In genomic region chr20:33251496-33251895, GRCh38 we compare ENCODE assay signal across 16 cellular contexts. TPM values are rescaled to one million over a fixed set of nuclear protein-coding genes. Genes with fewer than 3 reads are reported as not detected.
DNase-seq lines count a peak whose midpoint lies in the region; TF ChIP-seq lines count a peak whose summit lies in the region.
"Had no signal": no experiment of that assay in that cellular context is flagged by ENCODE, and none has a peak within 500 bp of the region (broad histone marks: within the 10 kb centered on the region; RNA-seq: fewer than 3 reads in every experiment).

No MANE protein-coding gene starts in this region.

- H3K27me3 Mint-ChIP-seq in nephron progenitor cell (ENCODE audit: low read depth, poor library complexity): peaks cover 18% of the 10 kb centered on the region

- no peaks in the 10 kb centered on the region for H3K9me3 ChIP-seq in WERI-Rb-1 (ENCODE audit: severe bottlenecking)
- H3K9me3 ChIP-seq: BE2C had no signal

- no peaks in the 10 kb centered on the region for H3K4me1 Mint-ChIP-seq in nephron progenitor cell
- H3K4me1 Mint-ChIP-seq: CD8-positive, alpha-beta memory T cell; GM23338; T-cell had no signal

- no peak overlapping the region for H3K4me3 Mint-ChIP-seq in nephron progenitor cell
- H3K4me3 Mint-ChIP-seq: CD8-positive, alpha-beta memory T cell; GM23338; T-cell had no signal

- H3K27ac ChIP-seq in VCaP (peak overlapping the region; percentile 50), WERI-Rb-1 (no peak overlapping the region)
- H3K27ac ChIP-seq: KMS-11, SK-N-MC had no signal

- no peaks in the 10 kb centered on the region for H3K36me3 Mint-ChIP-seq in nephron progenitor cell (ENCODE audit: low read depth)
- H3K36me3 Mint-ChIP-seq: T-cell had no signal

- H3K4me3 ChIP-seq in WERI-Rb-1 (ENCODE audit: low read depth, low read length): no peak overlapping the region
- H3K4me3 ChIP-seq: GM23338, SK-N-MC had no signal

- peaks cover 4% of the 10 kb centered on the region for H3K9me3 Mint-ChIP-seq in nephron progenitor cell
- H3K9me3 Mint-ChIP-seq: CD8-positive, alpha-beta memory T cell; GM23338 had no signal

- no peaks in the 10 kb centered on the region for H3K36me3 ChIP-seq in WERI-Rb-1
- H3K36me3 ChIP-seq: BE2C had no signal

- H3K27ac Mint-ChIP-seq in nephron progenitor cell: no peak overlapping the region
- H3K27ac Mint-ChIP-seq: GM23338, T-cell had no signal

- no peaks in the 10 kb centered on the region for H3K27me3 ChIP-seq in WERI-Rb-1 (ENCODE audit: insufficient read depth, low read depth, severe bottlenecking)
- H3K27me3 ChIP-seq: BE2C had no signal

- peak; percentile 79 for DNase-seq in NCI-H1092 (lab: John Stamatoyannopoulos, UW)
- peak; percentile 81 for DNase-seq in NCI-H2196 (lab: John Stamatoyannopoulos, UW; ENCODE audit: unreplicated experiment)
- no peak for DNase-seq in WERI-Rb-1
- DNase-seq in islet precursor cell: no peak
- no peak for DNase-seq in nephron progenitor cell
- DNase-seq in H4 (ENCODE audit: low spot score): no peak
- DNase-seq: BE2C; CD8-positive, alpha-beta memory T cell; MM.1S; T-cell; T1000 had no signal

- no peak for TF ChIP-seq CTCF in VCaP (conservative IDR thresholded peaks at IDR 0.05)
- no peak for TF ChIP-seq CTCF in WERI-Rb-1 (IDR thresholded peaks at IDR 0.05; ENCODE audit: low read depth, low read length)
- TF ChIP-seq CTCF in nephron progenitor cell (IDR thresholded peaks at IDR 0.05): no peak

RNA-seq across cellular contexts. Expression of gene BPIFA1, which starts 15.7 kb away (rescaled TPM):
- total RNA-seq in H4 (2014; rRNA removed; shearing (Covaris generic)): not detected in 2 replicates
- total RNA-seq: CD8-positive, alpha-beta memory T cell; GM23338; Right ventricle myocardium inferior; T-cell had no signal

RNA-seq across cellular contexts. Expression of gene BPIFB1, which starts 31.5 kb away (rescaled TPM):
- total RNA-seq in H4 (2014; rRNA removed; shearing (Covaris generic)): 0.56 and 0.76 TPM in 2 replicates
- total RNA-seq: CD8-positive, alpha-beta memory T cell; GM23338; Right ventricle myocardium inferior had no signal

RNA-seq across cellular contexts. Expression of gene BPIFA3, which starts 34.3 kb away (rescaled TPM):
- total RNA-seq in H4 (2014; rRNA removed; shearing (Covaris generic)): not detected in 2 replicates
- total RNA-seq: CD8-positive, alpha-beta memory T cell; GM23338; Right ventricle myocardium inferior; T-cell had no signal

Comparison
In these comparisons a context has a peak if more than half of its experiments do, and no peak if none do; other contexts are left out.
1. DNase-seq: peak in NCI-H1092 (single experiment) and NCI-H2196 (single experiment); none in WERI-Rb-1 (single experiment), islet precursor cell (single experiment), nephron progenitor cell (single experiment) and H4 (single experiment).